Comparison of ENCODE assay signal across 4 cellular contexts in genomic region chr17:67054608-67055007, GRCh38.
TF ChIP-seq lines count a peak whose summit lies in the region.

No MANE protein-coding gene starts in this region.

TF ChIP-seq in A549, 52 proteins besides CTCF, POLR2A, EP300 and RAD21:
- no peak for TF ChIP-seq NFE2L2 (conservative IDR thresholded peaks at IDR 0.05; ENCODE audit: low read length)
- no peak for TF ChIP-seq ZSCAN20 (CRISPR knock-in tag; IDR thresholded peaks at IDR 0.05)
- no peak for TF ChIP-seq HOXB5 (CRISPR knock-in tag; IDR thresholded peaks at IDR 0.05)
- TF ChIP-seq FOXS1 (CRISPR knock-in tag; IDR thresholded peaks at IDR 0.05): no peak
- no peak for TF ChIP-seq POLR2AphosphoS2 (conservative IDR thresholded peaks at IDR 0.05; ENCODE audit: low read length)
- TF ChIP-seq CHD4 (IDR thresholded peaks at IDR 0.05; ENCODE audit: borderline replicate concordance): no peak
- TF ChIP-seq ATOH8 (CRISPR knock-in tag; IDR thresholded peaks at IDR 0.05; ENCODE audit: low read depth): no peak

TF ChIP-seq in GM12891, 5 proteins besides CTCF, POLR2A, EP300 and RAD21:
- TF ChIP-seq PAX5 (IDR thresholded peaks at IDR 0.05; ENCODE audit: insufficient read depth, low read length, severe bottlenecking) (no peak), POLR2AphosphoS5 (IDR thresholded peaks at IDR 0.05; ENCODE audit: low read depth, low read length) (no peak), TAF1 (IDR thresholded peaks at IDR 0.05; ENCODE audit: low read depth, low read length) (no peak), SPI1 (IDR thresholded peaks at IDR 0.05; ENCODE audit: low read depth, low read length) (no peak), POU2F2 (IDR thresholded peaks at IDR 0.05; ENCODE audit: low read depth, low read length) (no peak)

TF ChIP-seq in K562, 482 proteins besides CTCF, POLR2A, EP300 and RAD21:
- TF ChIP-seq FOXP1 (CRISPR knock-in tag; IDR thresholded peaks at IDR 0.05) (no peak), IRF2 (CRISPR knock-in tag; IDR thresholded peaks at IDR 0.05) (0 out of 2 replicates have a peak, but pooled peaks have one; percentile 51)

TF ChIP-seq in GM23338, 12 proteins besides CTCF, POLR2A, EP300 and RAD21:
- TF ChIP-seq ETS1 (IDR thresholded peaks at IDR 0.05) (no peak), NANOG (IDR thresholded peaks at IDR 0.05; ENCODE audit: borderline replicate concordance) (no peak), POLR2AphosphoS5 (IDR thresholded peaks at IDR 0.05; ENCODE audit: low read depth) (no peak), EZH2 (IDR thresholded peaks at IDR 0.05; ENCODE audit: low read depth, unreplicated experiment) (no peak), ZNF462 (CRISPR knock-in tag; IDR thresholded peaks at IDR 0.05) (no peak), ZNF331 (CRISPR knock-in tag; IDR thresholded peaks at IDR 0.05; ENCODE audit: low read depth) (no peak), JUNB (IDR thresholded peaks at IDR 0.05; ENCODE audit: unreplicated experiment) (no peak)
